ENCODE assay signal across 21 cellular contexts in genomic region chr14:26855051-26855753, GRCh38.
A peak's percentile ranks its signal among the peaks of the same experiment; 100 is the strongest.
DNase-seq lines count a peak whose midpoint lies in the region; ATAC-seq and TF ChIP-seq lines count a peak whose summit lies in the region.
"Had no signal": no experiment of that assay in that cellular context is flagged by ENCODE, and none has a peak within 500 bp of the region (broad histone marks: within the 10 kb centered on the region; RNA-seq: fewer than 3 reads in every experiment).

No MANE protein-coding gene starts in this region.

- H3K4me3 ChIP-seq in ACC112 (ENCODE audit: low read depth, low read length), result peak overlapping the region; percentile 19; the same call in 1 of the 2 replicates
- H3K4me3 ChIP-seq in mesenchymal stem cell (ENCODE audit: insufficient read depth in 1 of 2, low read depth in 1 of 2, low read length in 2 of 2), result peak overlapping the region in 1 of 2 experiments; percentile 22
- H3K4me3 ChIP-seq: BLaER1 treated with 17β-estradiol and CSF1 and Interleukin-3, amounts not matched to agents 10 nM and 100 nM; dorsolateral prefrontal cortex; upper lobe of right lung had no signal

- peaks cover 0 to 2% (median 0%) of the 10 kb centered on the region in 7 donors for H3K9me3 Mint-ChIP-seq in CD14-positive monocyte

- intact Hi-C loops in CD14-positive monocyte (cut with micrococcal nuclease), result no loop called here

- TF ChIP-seq EP300 in Ishikawa (IDR thresholded peaks at IDR 0.05; ENCODE audit: borderline replicate concordance), result no peak

- no peak overlapping the region for H3K4me3 Mint-ChIP-seq in CD14-positive monocyte
- H3K4me3 Mint-ChIP-seq: activated CD8-positive, alpha-beta T cell treated with anti-CD3 and anti-CD28 coated beads, Interleukin-2, amount 10 ng/mL, durations not matched to agents 7 days and 5 days; naive B cell had no signal

- no peak for TF ChIP-seq CTCF in CD14-positive monocyte (IDR thresholded peaks at IDR 0.05)

- H3K79me2 ChIP-seq in ACC112 (ENCODE audit: control insufficient read depth, insufficient read depth, low read length, unreplicated experiment), result no peaks in the 10 kb centered on the region

- H4K8ac ChIP-seq in mesenchymal stem cell (ENCODE audit: low read length), result no peak overlapping the region

- H3K9ac ChIP-seq in mesenchymal stem cell (ENCODE audit: low read length), result peak overlapping the region; percentile 65
- H3K9ac ChIP-seq: BLaER1 treated with 17β-estradiol and CSF1 and Interleukin-3, amounts not matched to agents 10 nM and 100 nM had no signal

- no peaks in the 10 kb centered on the region for H3K27me3 ChIP-seq in ACC112 (ENCODE audit: insufficient read depth, low read length)
- no peaks in the 10 kb centered on the region for H3K27me3 ChIP-seq in mesenchymal stem cell (ENCODE audit: control insufficient read depth in 1 of 2, insufficient read depth in 1 of 2, low read length in 2 of 2)
- H3K27me3 ChIP-seq: dorsolateral prefrontal cortex, upper lobe of right lung had no signal

- WGBS in mesenchymal stem cell, result 92% methylated on average over 7 of the region's 7 CpGs

- no peak overlapping the region for H3K4me2 ChIP-seq in mesenchymal stem cell (ENCODE audit: low read length, poor library complexity, severe bottlenecking)
- H3K4me2 ChIP-seq: BLaER1 treated with 17β-estradiol and CSF1 and Interleukin-3, amounts not matched to agents 10 nM and 100 nM had no signal

- no peaks in the 10 kb centered on the region for H3K36me3 ChIP-seq in ACC112 (ENCODE audit: insufficient read depth, low read length)
- H3K36me3 ChIP-seq in mesenchymal stem cell (ENCODE audit: control insufficient read depth in 1 of 2, insufficient read depth in 2 of 2, low read depth in 1 of 2, low read length in 2 of 2), result no peaks in the 10 kb centered on the region
- H3K36me3 ChIP-seq: BLaER1 treated with 17β-estradiol and CSF1 and Interleukin-3, amounts not matched to agents 10 nM and 100 nM; upper lobe of right lung had no signal

- H3K27me3 Mint-ChIP-seq in CD14-positive monocyte (ENCODE audit: low read depth in 3 of 3), result peaks cover 0 to 1% (median 0%) of the 10 kb centered on the region in 3 donors
- H3K27me3 Mint-ChIP-seq: naive B cell had no signal

- no peak overlapping the region for H3K18ac ChIP-seq in mesenchymal stem cell (ENCODE audit: low read depth in 1 of 2, low read length in 2 of 2)

- H3K79me1 ChIP-seq in mesenchymal stem cell (replicated peaks; ENCODE audit: low read length, poor library complexity, severe bottlenecking), result no peaks in the 10 kb centered on the region

- no peak overlapping the region for H3K14ac ChIP-seq in mesenchymal stem cell (ENCODE audit: low read length in 2 of 2)

- H3K4ac ChIP-seq in mesenchymal stem cell (ENCODE audit: low read depth in 1 of 2, low read length in 2 of 2), result no peak overlapping the region

- peak overlapping the region; percentile 50 for H3K27ac ChIP-seq in ACC112 (ENCODE audit: low read depth, low read length)
- no peak overlapping the region for H3K27ac ChIP-seq in mesenchymal stem cell (ENCODE audit: low read length, poor library complexity, severe bottlenecking)
- H3K27ac ChIP-seq: BLaER1 treated with 17β-estradiol and CSF1 and Interleukin-3, amounts not matched to agents 10 nM and 100 nM; dorsolateral prefrontal cortex; upper lobe of right lung had no signal

- H4K91ac ChIP-seq in mesenchymal stem cell (ENCODE audit: low read length), result no peak overlapping the region

- H2AK5ac ChIP-seq in mesenchymal stem cell (ENCODE audit: low read length, severe bottlenecking), result no peak overlapping the region

- DNase-seq in fibroblast of gingiva (ENCODE audit: low read depth) (peak; percentile 10), mesenchymal stem cell (no peak), medulla oblongata (ENCODE audit: extremely low spot score) (no peak), CD14-positive monocyte (ENCODE audit: low spot score) (no peak)
- DNase-seq: activated CD8-positive, alpha-beta T cell treated with anti-CD3 and anti-CD28 coated beads, Interleukin-2, amount 10 ng/mL, durations not matched to agents 7 days and 5 days; amniotic stem cell; caudate nucleus; dorsolateral prefrontal cortex; mesendoderm; naive B cell; NCI-H69; nucleus accumbens; stimulated activated CD4-positive, alpha-beta T cell treated with anti-CD3 and anti-CD28 coated beads, Interleukin-15, amount 100 ng/mL, for 24 hours; stimulated activated CD8-positive, alpha-beta memory T cell treated with anti-CD3 and anti-CD28 coated beads, Interleukin-4, amount 100 ng/mL, for 48 hours; upper lobe of right lung had no signal

- H2BK5ac ChIP-seq in mesenchymal stem cell (ENCODE audit: low read depth, low read length, poor library complexity, severe bottlenecking), result no peak overlapping the region

- no peaks in the 10 kb centered on the region for H3K4me1 Mint-ChIP-seq in CD14-positive monocyte
- H3K4me1 Mint-ChIP-seq: naive B cell had no signal

- no peak overlapping the region for H2BK15ac ChIP-seq in mesenchymal stem cell (ENCODE audit: low read depth, poor library complexity, severe bottlenecking)

- no peak for TF ChIP-seq RAD21 in Ishikawa (IDR thresholded peaks at IDR 0.05; ENCODE audit: low read depth)

- H2AFZ ChIP-seq in ACC112 (ENCODE audit: low read length, unreplicated experiment) (peak overlapping the region; percentile 79), mesenchymal stem cell (ENCODE audit: low read depth, low read length) (no peak overlapping the region)

- no peak for ATAC-seq in GM21529 (IDR thresholded peaks at IDR 0.05; ENCODE audit: unreplicated experiment)
- no peak for ATAC-seq in GM21390 (IDR thresholded peaks at IDR 0.05; ENCODE audit: unreplicated experiment)
- ATAC-seq: activated CD4-positive, CD25-positive, alpha-beta regulatory T cell treated with anti-CD3 and anti-CD28 coated beads, Interleukin-2, amount 50 U/mL, for 24 hours; activated CD8-positive, alpha-beta T cell treated with anti-CD3 and anti-CD28 coated beads, Interleukin-2, amount 10 ng/mL, durations not matched to agents 7 days and 5 days; upper lobe of right lung had no signal

- H3K36me3 Mint-ChIP-seq in CD14-positive monocyte, result no peaks in the 10 kb centered on the region
- H3K36me3 Mint-ChIP-seq: naive B cell had no signal

- H3K27ac Mint-ChIP-seq in CD14-positive monocyte, result no peak overlapping the region
- H3K27ac Mint-ChIP-seq: activated CD8-positive, alpha-beta T cell treated with anti-CD3 and anti-CD28 coated beads, Interleukin-2, amount 10 ng/mL, durations not matched to agents 7 days and 5 days had no signal

- no peak overlapping the region for H2BK12ac ChIP-seq in mesenchymal stem cell (ENCODE audit: low read length in 2 of 2)

- H3K23ac ChIP-seq in mesenchymal stem cell (ENCODE audit: low read length in 2 of 2), result no peak overlapping the region

- H2BK120ac ChIP-seq in mesenchymal stem cell (ENCODE audit: low read depth, low read length), result no peak overlapping the region

- peaks cover 9% of the 10 kb centered on the region for H3K4me1 ChIP-seq in ACC112 (ENCODE audit: control insufficient read depth, insufficient read depth, low read length, unreplicated experiment)
- H3K4me1 ChIP-seq in mesenchymal stem cell (ENCODE audit: control insufficient read depth, insufficient read depth, low read depth, low read length), result no peaks in the 10 kb centered on the region
- H3K4me1 ChIP-seq: BLaER1 treated with 17β-estradiol and CSF1 and Interleukin-3, amounts not matched to agents 10 nM and 100 nM; upper lobe of right lung had no signal

- peaks cover 6% of the 10 kb centered on the region for H3K9me3 ChIP-seq in mesenchymal stem cell (ENCODE audit: control insufficient read depth, low read length)
- H3K9me3 ChIP-seq: BLaER1 treated with 17β-estradiol and CSF1 and Interleukin-3, amounts not matched to agents 10 nM and 100 nM; upper lobe of right lung had no signal

TF ChIP-seq in Ishikawa, 13 proteins besides CTCF, POLR2A, EP300 and RAD21:
- TF ChIP-seq EGR1 (IDR thresholded peaks at IDR 0.05), result no peak
- no peak for TF ChIP-seq YY1 (IDR thresholded peaks at IDR 0.05; ENCODE audit: low read depth)
- no peak for TF ChIP-seq TCF12 (IDR thresholded peaks at IDR 0.05; ENCODE audit: low read depth)
- 0 out of 2 replicates have a peak, but pooled peaks have one; percentile 8 for TF ChIP-seq CEBPB (IDR thresholded peaks at IDR 0.05)
- no peak for TF ChIP-seq ZBTB7A (IDR thresholded peaks at IDR 0.05; ENCODE audit: low read depth)
